In genomic region chr17:80845121-80845862, GRCh38 we compare ENCODE assay signal across 9 cellular contexts.
A peak's percentile ranks its signal among the peaks of the same experiment; 100 is the strongest.
DNase-seq lines count a peak whose midpoint lies in the region; ATAC-seq and TF ChIP-seq lines count a peak whose summit lies in the region.
"Had no signal": no experiment of that assay in that cellular context is flagged by ENCODE, and none has a peak within 500 bp of the region (broad histone marks: within the 10 kb centered on the region; RNA-seq: fewer than 3 reads in every experiment).

No MANE protein-coding gene starts in this region.

- peak overlapping the region; percentile 11 for H3K27ac ChIP-seq in CD4-positive, alpha-beta T cell (ENCODE audit: low read depth, low read length)
- H3K27ac ChIP-seq in KOPT-K1 (ENCODE audit: low read depth, low read length, poor library complexity, severe bottlenecking) = peak overlapping the region; percentile 89

- no peaks in the 10 kb centered on the region for H3K9me3 ChIP-seq in CD4-positive, alpha-beta T cell (ENCODE audit: control insufficient read depth, low read length)
- H3K9me3 ChIP-seq in KOPT-K1 (ENCODE audit: insufficient read depth, low read length, poor library complexity, severe bottlenecking) = no peaks in the 10 kb centered on the region

- no peak for ATAC-seq in CD4-positive, alpha-beta T cell (ENCODE audit: poor library complexity)

- peaks cover 20% of the 10 kb centered on the region for H3K36me3 Mint-ChIP-seq in CD4-positive, alpha-beta T cell (ENCODE audit: low read depth)
- H3K36me3 Mint-ChIP-seq in activated naive CD8-positive, alpha-beta T cell treated with anti-CD3 and anti-CD28 coated beads for 36 hours = peaks cover 28% of the 10 kb centered on the region
- H3K36me3 Mint-ChIP-seq in neural crest cell (ENCODE audit: low read depth) = peaks cover 8% of the 10 kb centered on the region

- no peak for TF ChIP-seq CTCF in CD4-positive, alpha-beta T cell (IDR thresholded peaks at IDR 0.05)
- TF ChIP-seq CTCF in neural crest cell (conservative IDR thresholded peaks at IDR 0.05) = no peak

- H3K36me3 ChIP-seq in KOPT-K1 (ENCODE audit: insufficient read depth, low read length) = peaks cover 66% of the 10 kb centered on the region

- H3K9me3 Mint-ChIP-seq in CD4-positive, alpha-beta T cell = no peaks in the 10 kb centered on the region
- no peaks in the 10 kb centered on the region for H3K9me3 Mint-ChIP-seq in activated naive CD8-positive, alpha-beta T cell treated with anti-CD3 and anti-CD28 coated beads for 36 hours
- H3K9me3 Mint-ChIP-seq in neural crest cell = no peaks in the 10 kb centered on the region

- CTCF ChIA-PET in CD4-positive, alpha-beta T cell (lab: Charles Lee) = no interaction called here

- H3K27me3 Mint-ChIP-seq in CD4-positive, alpha-beta T cell = no peaks in the 10 kb centered on the region
- H3K27me3 Mint-ChIP-seq in activated naive CD8-positive, alpha-beta T cell treated with anti-CD3 and anti-CD28 coated beads for 36 hours = no peaks in the 10 kb centered on the region
- no peaks in the 10 kb centered on the region for H3K27me3 Mint-ChIP-seq in neural crest cell (ENCODE audit: low read depth)

- intact Hi-C loops in CD4-positive, alpha-beta T cell (cut with DNase I, micrococcal nuclease) = no loop called here

- peak overlapping the region; percentile 69 for H3K27ac Mint-ChIP-seq in CD4-positive, alpha-beta T cell
- peak overlapping the region; percentile 64 for H3K27ac Mint-ChIP-seq in activated naive CD8-positive, alpha-beta T cell treated with anti-CD3 and anti-CD28 coated beads for 36 hours
- peak overlapping the region; percentile 95 for H3K27ac Mint-ChIP-seq in neural crest cell (ENCODE audit: unreplicated experiment)

- peaks cover 47% of the 10 kb centered on the region for H3K4me1 Mint-ChIP-seq in CD4-positive, alpha-beta T cell (ENCODE audit: low read depth)
- H3K4me1 Mint-ChIP-seq in activated naive CD8-positive, alpha-beta T cell treated with anti-CD3 and anti-CD28 coated beads for 36 hours = peaks cover 31% of the 10 kb centered on the region
- H3K4me1 Mint-ChIP-seq in neural crest cell = peaks cover 7% of the 10 kb centered on the region

- POLR2A ChIA-PET in CD4-positive, alpha-beta T cell (lab: Charles Lee) = no interaction called here

- H3K27me3 ChIP-seq in CD4-positive, alpha-beta T cell (ENCODE audit: control insufficient read depth, insufficient read depth, low read length) = no peaks in the 10 kb centered on the region

- peak in 1 of 10 experiments; percentile 32 for DNase-seq in CD4-positive, alpha-beta T cell
- no peak for DNase-seq in activated naive CD8-positive, alpha-beta T cell treated with anti-CD3 and anti-CD28 coated beads for 36 hours
- no peak for DNase-seq in neural crest cell (ENCODE audit: low read depth, low spot score)
- no peak for DNase-seq in RPMI8226
- DNase-seq in NCI-H1436 (lab: John Stamatoyannopoulos, UW) = no peak
- DNase-seq in hypothalamus (lab: John Stamatoyannopoulos, UW) = no peak
- DNase-seq: GDM1, NCI-H2227 treated with DMSO at 0.1 percent for 48 hours had no signal

- H3K4me3 Mint-ChIP-seq in CD4-positive, alpha-beta T cell = no peak overlapping the region
- H3K4me3 Mint-ChIP-seq in activated naive CD8-positive, alpha-beta T cell treated with anti-CD3 and anti-CD28 coated beads for 36 hours = no peak overlapping the region
- no peak overlapping the region for H3K4me3 Mint-ChIP-seq in neural crest cell
